Comparison of ENCODE assay signal across 8 cellular contexts in genomic region chr7:37336259-37336658, GRCh38.
DNase-seq lines count a peak whose midpoint lies in the region; ATAC-seq and TF ChIP-seq lines count a peak whose summit lies in the region.

No MANE protein-coding gene starts in this region.

- TF ChIP-seq POLR2A in esophagus muscularis mucosa (IDR thresholded peaks at IDR 0.05; ENCODE audit: low read depth): no peak

- WGBS in mesendoderm (ENCODE audit: extremely low coverage, insufficient coverage, low lambda C conversion rate): no CpG with 5 or more reads among the region's 5 CpGs
- WGBS in esophagus muscularis mucosa: 77% methylated on average over 5 of the region's 5 CpGs

- no peak overlapping the region for H3K9ac ChIP-seq in mesendoderm (ENCODE audit: low read length)

- H3K27me3 ChIP-seq in mesendoderm (ENCODE audit: insufficient read depth, low read length, poor library complexity) (no peaks in the 10 kb centered on the region), esophagus muscularis mucosa (no peaks in the 10 kb centered on the region)

- no peaks in the 10 kb centered on the region for H3K9me3 ChIP-seq in esophagus muscularis mucosa

- H3K4me2 ChIP-seq in mesendoderm (ENCODE audit: low read length): no peak overlapping the region

- H3K56ac ChIP-seq in mesendoderm (ENCODE audit: low read length): no peak overlapping the region

- no peak overlapping the region for H2BK5ac ChIP-seq in mesendoderm (ENCODE audit: low read length)

- no peak overlapping the region for H3K4ac ChIP-seq in mesendoderm (ENCODE audit: low read depth, low read length)

- H3K4me1 ChIP-seq in mesendoderm (ENCODE audit: control insufficient read depth, low read depth, low read length): peaks cover 6% of the 10 kb centered on the region
- H3K4me1 ChIP-seq in esophagus muscularis mucosa: peaks cover 0 to 6% (median 5%) of the 10 kb centered on the region in 4 donors

- H3K36me3 ChIP-seq in mesendoderm (ENCODE audit: control insufficient read depth, insufficient read depth, low read length) (no peaks in the 10 kb centered on the region), esophagus muscularis mucosa (no peaks in the 10 kb centered on the region)

- H2AK5ac ChIP-seq in mesendoderm (ENCODE audit: low read length): no peak overlapping the region

- no peak overlapping the region for H3K27ac ChIP-seq in mesendoderm (ENCODE audit: low read depth, low read length)
- H3K27ac ChIP-seq in esophagus muscularis mucosa (replicated peaks in 1 of 4): no peak overlapping the region

- H3K79me1 ChIP-seq in mesendoderm (ENCODE audit: low read length): no peaks in the 10 kb centered on the region

- no peak for TF ChIP-seq EP300 in esophagus muscularis mucosa (IDR thresholded peaks at IDR 0.05)

- no peak overlapping the region for H4K5ac ChIP-seq in mesendoderm (ENCODE audit: low read length)

- DNase-seq in left colon (no peak), mesendoderm (no peak), esophagus muscularis mucosa (ENCODE audit: extremely low spot score) (no peak), NCI-H2107 (lab: John Stamatoyannopoulos, UW) (no peak)
- DNase-seq in NK-92 treated with Interleukin-12 subunit alpha and Interleukin-12 subunit beta, amount 100 ng/mL, for 24 hours (lab: John Stamatoyannopoulos, UW): no peak

- intact Hi-C loops in left colon (cut with DNase I, micrococcal nuclease): no loop called here
- intact Hi-C loops in esophagus muscularis mucosa (cut with DNase I): no loop called here

- no peak overlapping the region for H4K8ac ChIP-seq in mesendoderm (ENCODE audit: low read depth, low read length)

- no peak overlapping the region for H3K23ac ChIP-seq in mesendoderm (ENCODE audit: low read length)

- ATAC-seq in GM18520 (IDR thresholded peaks at IDR 0.05; ENCODE audit: unreplicated experiment): peak; percentile 89
- ATAC-seq in GM21528 (IDR thresholded peaks at IDR 0.05; ENCODE audit: low FRiP score, unreplicated experiment): peak; percentile 94
- peak; percentile 92 for ATAC-seq in HG03575 (IDR thresholded peaks at IDR 0.05; ENCODE audit: extremely low read depth, insufficient number of reproducible peaks, low FRiP score, unreplicated experiment)
- ATAC-seq in left colon: peak; percentile 25

- no peaks in the 10 kb centered on the region for H3K79me2 ChIP-seq in mesendoderm (ENCODE audit: control insufficient read depth, insufficient read depth, low read length)

- H2BK120ac ChIP-seq in mesendoderm (ENCODE audit: low read depth, low read length): no peak overlapping the region

- H3K18ac ChIP-seq in mesendoderm (ENCODE audit: low read length): no peak overlapping the region

- TF ChIP-seq CTCF in esophagus muscularis mucosa (IDR thresholded peaks at IDR 0.05): no peak

- H2BK15ac ChIP-seq in mesendoderm (replicated peaks; ENCODE audit: low read depth): no peak overlapping the region

- H3K4me3 ChIP-seq in mesendoderm (ENCODE audit: low read length) (no peak overlapping the region), esophagus muscularis mucosa (no peak overlapping the region)

Comparison
In these comparisons a context has a peak if more than half of its experiments do, and no peak if none do; other contexts are left out.
1. ATAC-seq: peak in every context shown above with its lines; median percentile 94 in GM21528; 92 in HG03575; 89 in GM18520; 25 in left colon.